1 cellular context compared by ENCODE assay signal in genomic region chr11:60844870-60845221, GRCh38.
TF ChIP-seq lines count a peak whose summit lies in the region.

No MANE protein-coding gene starts in this region.

TF ChIP-seq in HepG2, 621 proteins besides CTCF, POLR2A, EP300 and RAD21 (continued from another document):
- 0 out of 2 replicates have a peak, but pooled peaks have one; percentile 24 for TF ChIP-seq ZFP91 (CRISPR knock-in tag; IDR thresholded peaks at IDR 0.05; ENCODE audit: borderline replicate concordance)
- TF ChIP-seq HMG20A (CRISPR knock-in tag; IDR thresholded peaks at IDR 0.05; ENCODE audit: borderline replicate concordance): peak; percentile 71; the same call in 1 of the 2 replicates
- TF ChIP-seq TCF7 (IDR thresholded peaks at IDR 0.05; ENCODE audit: low read depth): peak; percentile 95
- TF ChIP-seq ZC3H13 (CRISPR knock-in tag; IDR thresholded peaks at IDR 0.05): 0 out of 2 replicates have a peak, but pooled peaks have one; percentile 60
- no peak for TF ChIP-seq IRF1 (CRISPR knock-in tag; IDR thresholded peaks at IDR 0.05; ENCODE audit: low read depth)
- no peak for TF ChIP-seq ZNF264 (CRISPR knock-in tag; IDR thresholded peaks at IDR 0.05)
- peak; percentile 80 for TF ChIP-seq FOXK2 (IDR thresholded peaks at IDR 0.05)
- peak; percentile 24; the same call in 1 of the 2 replicates for TF ChIP-seq ELF3 (CRISPR knock-in tag; IDR thresholded peaks at IDR 0.05)
- peak; percentile 85 for TF ChIP-seq SKIL (CRISPR knock-in tag; IDR thresholded peaks at IDR 0.05; ENCODE audit: borderline replicate concordance)
- TF ChIP-seq NR2C2 (CRISPR knock-in tag; IDR thresholded peaks at IDR 0.05; ENCODE audit: borderline replicate concordance): peak; percentile 49; the same call in 1 of the 2 replicates
- TF ChIP-seq NCOA1 (CRISPR knock-in tag; IDR thresholded peaks at IDR 0.05): no peak
- TF ChIP-seq TSC22D2 (CRISPR knock-in tag; IDR thresholded peaks at IDR 0.05; ENCODE audit: borderline replicate concordance): peak; percentile 38; the same call in 1 of the 2 replicates
- peak; percentile 25; the same call in 1 of the 2 replicates for TF ChIP-seq PITX1 (CRISPR knock-in tag; IDR thresholded peaks at IDR 0.05)
- 0 out of 2 replicates have a peak, but pooled peaks have one; percentile 20 for TF ChIP-seq PHF8 (CRISPR knock-in tag; IDR thresholded peaks at IDR 0.05)
- TF ChIP-seq ARNTL (CRISPR knock-in tag; IDR thresholded peaks at IDR 0.05): peak; percentile 68
- TF ChIP-seq HNF4G (IDR thresholded peaks at IDR 0.05; ENCODE audit: borderline replicate concordance, low read depth, low read length): peak; percentile 30; the same call in 1 of the 2 replicates
- TF ChIP-seq HNF4G (CRISPR knock-in tag; IDR thresholded peaks at IDR 0.05; ENCODE audit: borderline replicate concordance, low read depth): no peak
- TF ChIP-seq ZNF503 (CRISPR knock-in tag; IDR thresholded peaks at IDR 0.05): peak; percentile 82; the same call in 1 of the 2 replicates
- no peak; the same call in 1 of the 2 replicates for TF ChIP-seq POLR2G (IDR thresholded peaks at IDR 0.05; ENCODE audit: low read depth, low read length)
- TF ChIP-seq NCOR1 (IDR thresholded peaks at IDR 0.05; ENCODE audit: borderline replicate concordance, low read length): peak; percentile 72; the same call in 1 of the 2 replicates
- peak; percentile 65 for TF ChIP-seq RFX3 (CRISPR knock-in tag; IDR thresholded peaks at IDR 0.05)
- TF ChIP-seq NR2F6 (IDR thresholded peaks at IDR 0.05): peak; percentile 84
- TF ChIP-seq NR2F6 (CRISPR knock-in tag; IDR thresholded peaks at IDR 0.05): peak; percentile 73
- TF ChIP-seq NONO (IDR thresholded peaks at IDR 0.05): no peak
- TF ChIP-seq NONO (CRISPR knock-in tag; conservative IDR thresholded peaks at IDR 0.05): no peak
- TF ChIP-seq CEBPB (IDR thresholded peaks at IDR 0.05; ENCODE audit: borderline replicate concordance, low read depth, low read length): peak; percentile 86
- TF ChIP-seq FOXO1 (CRISPR knock-in tag; IDR thresholded peaks at IDR 0.05): peak; percentile 86
- TF ChIP-seq ETV5 (CRISPR knock-in tag; IDR thresholded peaks at IDR 0.05; ENCODE audit: borderline replicate concordance): peak; percentile 19; the same call in 1 of the 2 replicates
- TF ChIP-seq ZNF24 (IDR thresholded peaks at IDR 0.05): peak; percentile 91; the same call in 1 of the 2 replicates
- TF ChIP-seq ZKSCAN8 (CRISPR knock-in tag; IDR thresholded peaks at IDR 0.05; ENCODE audit: borderline replicate concordance): no peak
- 0 out of 2 replicates have a peak, but pooled peaks have one; percentile 24 for TF ChIP-seq ZNF136 (CRISPR knock-in tag; IDR thresholded peaks at IDR 0.05; ENCODE audit: low read depth)
- no peak for TF ChIP-seq ZNF615 (CRISPR knock-in tag; IDR thresholded peaks at IDR 0.05; ENCODE audit: borderline replicate concordance)
- peak; percentile 25; the same call in 1 of the 2 replicates for TF ChIP-seq DPF2 (CRISPR knock-in tag; IDR thresholded peaks at IDR 0.05; ENCODE audit: borderline replicate concordance, low read depth)
- TF ChIP-seq TBX3 (IDR thresholded peaks at IDR 0.05; ENCODE audit: borderline replicate concordance): peak; percentile 63; the same call in 1 of the 2 replicates
- TF ChIP-seq BHLHE40 (IDR thresholded peaks at IDR 0.05; ENCODE audit: low read length): peak; percentile 19; the same call in 1 of the 2 replicates
- TF ChIP-seq ZBTB43 (CRISPR knock-in tag; conservative IDR thresholded peaks at IDR 0.05): peak; percentile 81
- TF ChIP-seq KLF16 (CRISPR knock-in tag; IDR thresholded peaks at IDR 0.05): peak in 1 of 2 experiments; percentile 48; a peak in 1 of 4 replicates
- peak; percentile 83 for TF ChIP-seq SP5 (CRISPR knock-in tag; IDR thresholded peaks at IDR 0.05; ENCODE audit: borderline replicate concordance, low read depth)
- TF ChIP-seq ZNF792 (CRISPR knock-in tag; IDR thresholded peaks at IDR 0.05): peak; percentile 72
- 0 out of 2 replicates have a peak, but pooled peaks have one; percentile 27 for TF ChIP-seq HINFP (CRISPR knock-in tag; IDR thresholded peaks at IDR 0.05; ENCODE audit: low read depth)
